In genomic region chr15:78077053-78077859, GRCh38 we compare ENCODE assay signal across 8 cellular contexts. TPM values are rescaled to one million over a fixed set of nuclear protein-coding genes. Genes with fewer than 3 reads are reported as not detected.
DNase-seq lines count a peak whose midpoint lies in the region; ATAC-seq and TF ChIP-seq lines count a peak whose summit lies in the region.

Gene TBC1D2B, minus strand, starts transcription at chr15:78077711. Its CDS starts 59 bp downstream, at chr15:78077652.

- H3K36me3 ChIP-seq in adipocyte (ENCODE audit: control insufficient read depth, insufficient read depth, low read length, severe bottlenecking) = no peaks in the 10 kb centered on the region
- H3K36me3 ChIP-seq in psoas muscle (ENCODE audit: insufficient read depth in 1 of 2, low read depth in 1 of 2) = no peaks in the 10 kb centered on the region
- H3K36me3 ChIP-seq in vagina = no peaks in the 10 kb centered on the region

- DNase-seq in Caki2 (ENCODE audit: low read depth) (peak; percentile 35), HuH-7.5 (ENCODE audit: low spot score) (peak; percentile 73), SW480 (ENCODE audit: low spot score) (peak; percentile 57), adipocyte (ENCODE audit: low read depth) (peak; percentile 86), left cardiac atrium (peak; percentile 68), psoas muscle (peak; percentile 75 to 83), vagina (ENCODE audit: extremely low spot score in 2 of 2) (no peak)

- no peaks in the 10 kb centered on the region for H3K9me3 ChIP-seq in adipocyte (ENCODE audit: control insufficient read depth, low read length)
- H3K9me3 ChIP-seq in psoas muscle = no peaks in the 10 kb centered on the region
- H3K9me3 ChIP-seq in vagina = no peaks in the 10 kb centered on the region

- H3K4me1 ChIP-seq in adipocyte (ENCODE audit: control insufficient read depth, insufficient read depth, low read length) (peaks cover 36% of the 10 kb centered on the region), psoas muscle (peaks cover 30% of the 10 kb centered on the region), vagina (peaks cover 43% of the 10 kb centered on the region)

- TF ChIP-seq CTCF in psoas muscle (IDR thresholded peaks at IDR 0.05) (no peak), vagina (IDR thresholded peaks at IDR 0.05) (no peak)

- intact Hi-C loops in left cardiac atrium (cut with DNase I) (no loop called here), psoas muscle (cut with DNase I) (loop anchor here in 1 of 2 donors (5.0 kb wide), 1 partner anchor 70 kb away; no protein-coding TSS in a partner anchor), vagina (cut with DNase I) (loop anchor here (10.0 kb wide), 1 partner anchor 72 kb away; no protein-coding TSS in a partner anchor)

- WGBS in psoas muscle, 3 donors = 2 to 5% (median 5%) methylated on average over 41 to 102 of the region's 104 CpGs

- H3K4me3 ChIP-seq in adipocyte (ENCODE audit: low read length) = peak within 1 kb of the TSS; percentile 96
- peak within 1 kb of the TSS; percentile 93 for H3K4me3 ChIP-seq in psoas muscle
- H3K4me3 ChIP-seq in vagina = peak within 1 kb of the TSS; percentile 93 to 96

- in situ Hi-C loops in Caki2 (cut with HindIII; ENCODE audit: low pct_unique_long_range_greater_than_20kb, low sequenced_read_pairs) = no loop called here

- peak; percentile 51 for ATAC-seq in GM21367 (IDR thresholded peaks at IDR 0.05; ENCODE audit: unreplicated experiment)
- ATAC-seq in left cardiac atrium = peak; percentile 73 to 79
- peak; percentile 70 to 90 (median 81) for ATAC-seq in psoas muscle

- no peaks in the 10 kb centered on the region for H3K27me3 ChIP-seq in adipocyte (replicated peaks; ENCODE audit: control insufficient read depth, insufficient read depth, low read length)
- no peaks in the 10 kb centered on the region for H3K27me3 ChIP-seq in psoas muscle (ENCODE audit: insufficient read depth in 3 of 3, low read length in 2 of 3)
- H3K27me3 ChIP-seq in vagina = no peaks in the 10 kb centered on the region

- H3K27ac ChIP-seq in psoas muscle (peak within 1 kb of the TSS; percentile 78), vagina (peak within 1 kb of the TSS; percentile 95)

- H3K9ac ChIP-seq in adipocyte (ENCODE audit: low read length) = peak within 1 kb of the TSS; percentile 94

- peak in 1 of 2 donors; percentile 42 for TF ChIP-seq POLR2A in vagina (IDR thresholded peaks at IDR 0.05)

RNA-seq across cellular contexts. Expression of gene TBC1D2B, which starts in this region (rescaled TPM):
- 5.2 and 83.5 TPM in 2 replicates for total RNA-seq in Caki2 (2014; rRNA removed; shearing (Covaris generic); ENCODE audit: low replicate concordance)
- 10 to 100 TPM; 20.5 to 23.7 TPM for total RNA-seq in left cardiac atrium
- total RNA-seq in psoas muscle = 10 to 100 TPM in 1 of 4 donors, 1 to 10 TPM in 3; 6.8 to 11.8 (median 8.8) TPM
- polyA plus RNA-seq in psoas muscle = 1 to 10 TPM; 2.8 to 5.6 (median 3.4) TPM
- total RNA-seq in vagina = 63.6 TPM

Comparison
In these comparisons a context has a peak if more than half of its experiments do, and no peak if none do; other contexts are left out.
1. DNase-seq: peak in Caki2 (single experiment), HuH-7.5 (single experiment), SW480 (single experiment), adipocyte (single experiment), left cardiac atrium (single experiment) and psoas muscle (2 of 2); none in vagina (0 of 2).
2. Peak in every context shown above with its lines, with median percentiles within 50 percentile points of each other: ATAC-seq and H3K4me3 ChIP-seq.